18 cellular contexts compared by ENCODE assay signal in the genomic region with DNA sequence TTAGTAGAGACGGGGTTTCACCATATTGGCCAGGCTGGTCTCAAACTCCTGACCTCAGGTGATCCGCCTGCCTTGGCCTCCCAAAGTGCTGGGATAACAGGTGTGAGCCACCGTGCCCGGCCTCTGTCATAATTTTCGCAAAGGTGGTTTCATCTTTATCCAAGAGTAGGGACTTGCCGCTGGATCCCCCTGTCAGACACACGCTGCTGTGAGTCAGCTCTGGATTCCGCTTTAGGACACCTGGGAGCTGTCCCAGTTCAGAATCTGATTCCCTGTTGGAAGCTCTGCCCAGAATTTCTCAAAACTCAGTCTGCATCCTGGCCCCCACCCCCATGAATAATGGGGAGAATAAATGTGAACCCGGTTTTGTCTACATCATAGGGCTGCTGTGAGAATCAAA. TPM values are rescaled to one million over a fixed set of nuclear protein-coding genes. Genes with fewer than 3 reads are reported as not detected.
DNase-seq lines count a peak whose midpoint lies in the region; ATAC-seq and TF ChIP-seq lines count a peak whose summit lies in the region.
"Had no signal": no experiment of that assay in that cellular context is flagged by ENCODE, and none has a peak within 500 bp of the region (broad histone marks: within the 10 kb centered on the region; RNA-seq: fewer than 3 reads in every experiment).

No MANE protein-coding gene starts in this region.

- H2AFZ ChIP-seq in PC-9: peak overlapping the region; percentile 31; the same call in 1 of the 2 replicates

- CTCF ChIA-PET in PC-9 (lab: Charles Lee): no interaction called here

- intact Hi-C loops in Right ventricle myocardium superior (cut with DNase I) (no loop called here), cardiac septum (cut with DNase I) (no loop called here), PC-9 (cut with micrococcal nuclease; ENCODE audit: unreplicated experiment) (loop anchor here (1.0 kb wide), 1 partner anchor 8 kb away; no protein-coding TSS in a partner anchor)

- no peaks in the 10 kb centered on the region for H3K27me3 ChIP-seq in PC-9 (ENCODE audit: insufficient read depth, low read depth)
- H3K27me3 ChIP-seq: BLaER1 had no signal

- POLR2A ChIA-PET in PC-9 (lab: Charles Lee; ENCODE audit: unreplicated experiment): no interaction called here

- H3F3A ChIP-seq in PC-9 (ENCODE audit: insufficient read depth, low read depth): peaks cover 14% of the 10 kb centered on the region; the same call in 1 of the 2 replicates

- 0 out of 2 replicates have a peak overlapping the region, but pooled peaks have one; percentile 53 for H3K4me2 ChIP-seq in PC-9
- H3K4me2 ChIP-seq: BLaER1, SK-N-SH had no signal

- peaks cover 78% of the 10 kb centered on the region for H3K4me1 Mint-ChIP-seq in stimulated activated memory B cell treated with anti-CD40 and anti-IgM and Interleukin-4, amounts not matched to agents 10 μg/mL and 1 μg/mL and 100 μg/mL, for 72 hours

- peak overlapping the region; percentile 92 for H3K27ac Mint-ChIP-seq in stimulated activated memory B cell treated with anti-CD40 and anti-IgM and Interleukin-4, amounts not matched to agents 10 μg/mL and 1 μg/mL and 100 μg/mL, for 72 hours
- H3K27ac Mint-ChIP-seq: CD8-positive, alpha-beta T cell; H9 had no signal

- no peaks in the 10 kb centered on the region for H3K36me3 ChIP-seq in PC-9 (ENCODE audit: low read depth)
- H3K36me3 ChIP-seq: BLaER1 had no signal

- H3K4me3 ChIP-seq in PC-9: no peak overlapping the region
- H3K4me3 ChIP-seq: BLaER1 had no signal

- no peaks in the 10 kb centered on the region for H3K9me2 ChIP-seq in PC-9 (ENCODE audit: insufficient read depth)
- H3K9me2 ChIP-seq: SK-N-SH had no signal

- H3K4me3 Mint-ChIP-seq in stimulated activated memory B cell treated with anti-CD40 and anti-IgM and Interleukin-4, amounts not matched to agents 10 μg/mL and 1 μg/mL and 100 μg/mL, for 72 hours: no peak overlapping the region
- H3K4me3 Mint-ChIP-seq: CD8-positive, alpha-beta T cell; H9 had no signal

- no peak for DNase-seq in Right ventricle myocardium superior
- DNase-seq in cardiac septum (ENCODE audit: low spot score): no peak
- DNase-seq in PC-9: no peak
- DNase-seq in epithelial cell of prostate (ENCODE audit: low read depth, low spot score): no peak
- DNase-seq in CD1c-positive myeloid dendritic cell (ENCODE audit: extremely low spot score): no peak
- no peak for DNase-seq in A172 (ENCODE audit: low spot score)
- DNase-seq: CD8-positive, alpha-beta T cell; H9; IMR-90; NCI-H1436; NCI-H1930; NCI-H226; NCI-H524; SHP77; SK-N-SH had no signal

- H3K27ac ChIP-seq in PC-9: peak overlapping the region; percentile 74
- peak overlapping the region; percentile 53 for H3K27ac ChIP-seq in epithelial cell of prostate
- H3K27ac ChIP-seq: BLaER1 had no signal

- H3K27me3 Mint-ChIP-seq in stimulated activated memory B cell treated with anti-CD40 and anti-IgM and Interleukin-4, amounts not matched to agents 10 μg/mL and 1 μg/mL and 100 μg/mL, for 72 hours: no peaks in the 10 kb centered on the region

- TF ChIP-seq CTCF in PC-9 (conservative IDR thresholded peaks at IDR 0.05): no peak

- no peaks in the 10 kb centered on the region for H3K79me2 ChIP-seq in PC-9 (ENCODE audit: low read depth)

- peaks cover 2% of the 10 kb centered on the region for H3K9me3 Mint-ChIP-seq in stimulated activated memory B cell treated with anti-CD40 and anti-IgM and Interleukin-4, amounts not matched to agents 10 μg/mL and 1 μg/mL and 100 μg/mL, for 72 hours
- H3K9me3 Mint-ChIP-seq: CD8-positive, alpha-beta T cell; H9 had no signal

- H3K4me1 ChIP-seq in PC-9 (replicated peaks; ENCODE audit: insufficient read depth): peaks cover 38% of the 10 kb centered on the region

- no peaks in the 10 kb centered on the region for H4K20me1 ChIP-seq in PC-9 (ENCODE audit: insufficient read depth)
- H4K20me1 ChIP-seq: BLaER1 had no signal

- peaks cover 10% of the 10 kb centered on the region for H3K36me3 Mint-ChIP-seq in stimulated activated memory B cell treated with anti-CD40 and anti-IgM and Interleukin-4, amounts not matched to agents 10 μg/mL and 1 μg/mL and 100 μg/mL, for 72 hours
- H3K36me3 Mint-ChIP-seq: CD8-positive, alpha-beta T cell had no signal

- ATAC-seq in Right ventricle myocardium superior (ENCODE audit: poor library complexity) (peak; percentile 53), HG03460 (IDR thresholded peaks at IDR 0.05; ENCODE audit: unreplicated experiment) (no peak)
- no peak for ATAC-seq in stimulated activated memory B cell treated with anti-CD40 and anti-IgM and Interleukin-4, amounts not matched to agents 10 μg/mL and 1 μg/mL and 100 μg/mL, for 72 hours
- ATAC-seq: CD8-positive, alpha-beta T cell had no signal

- no peaks in the 10 kb centered on the region for H3K9me3 ChIP-seq in PC-9 (ENCODE audit: insufficient read depth, low read depth)
- H3K9me3 ChIP-seq: BLaER1 had no signal

- no TSS peak for BruUV-seq in PC-9 (replicated peaks; lab: Mats Ljungman, UMichigan)

RNA-seq across cellular contexts. Expression of gene GRHPR, which starts 17.9 kb away (rescaled TPM):
- 109 TPM for total RNA-seq in Right ventricle myocardium superior
- 102 TPM for total RNA-seq in cardiac septum
- 77.2 and 85.4 TPM in 2 replicates for total RNA-seq in PC-9 (2021)
- 127 and 165 TPM in 2 replicates for total RNA-seq in A172 (2014; rRNA removed; shearing (Covaris generic))
